In the genomic region with DNA sequence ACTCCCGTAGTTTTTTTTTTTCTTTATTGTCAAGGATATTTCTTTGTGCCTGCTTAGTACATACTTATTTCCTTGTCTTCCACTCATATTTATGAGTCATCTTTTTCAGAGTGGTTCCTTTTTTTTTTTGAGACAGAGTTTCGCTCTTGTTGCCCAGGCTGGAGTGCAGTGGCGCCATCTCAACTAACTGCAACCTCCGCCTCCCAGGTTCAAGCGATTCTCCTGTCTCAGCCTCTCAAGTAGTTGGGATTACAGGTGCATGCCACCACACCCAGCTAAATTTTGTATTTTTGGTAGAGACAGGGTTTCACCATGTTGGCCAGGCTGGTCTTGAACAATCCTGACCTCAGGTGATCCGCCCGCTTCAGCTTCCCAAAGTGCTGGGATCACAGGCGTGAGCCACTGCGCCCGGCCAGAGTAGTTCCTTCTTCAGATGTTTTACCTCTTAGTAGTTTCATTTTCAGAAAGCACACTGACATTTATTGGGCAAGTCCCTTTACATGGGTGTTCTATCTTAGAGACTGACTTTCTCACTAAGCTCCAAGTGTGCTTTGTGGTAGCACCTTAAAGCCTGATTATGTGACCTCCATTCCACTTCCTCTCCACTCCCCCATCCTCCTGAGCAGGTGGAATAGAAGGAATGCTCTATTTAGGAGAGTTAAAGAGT, we compare ENCODE assay signal across 8 cellular contexts. TPM values are rescaled to one million over a fixed set of nuclear protein-coding genes. Genes with fewer than 3 reads are reported as not detected.
DNase-seq lines count a peak whose midpoint lies in the region; ATAC-seq and TF ChIP-seq lines count a peak whose summit lies in the region.
"Not testable (repeated sequence)": the region's sequence is repeated elsewhere in the genome, so short reads cannot be mapped to it uniquely, and the experiment has no call there.
"Had no signal": no experiment of that assay in that cellular context is flagged by ENCODE, and none has a peak within 500 bp of the region (broad histone marks: within the 10 kb centered on the region; RNA-seq: fewer than 3 reads in every experiment).

No MANE protein-coding gene starts in this region.

- H3K9me3 ChIP-seq in HEK293 (ENCODE audit: control insufficient read depth, insufficient read depth, low read depth, low read length); esophagus squamous epithelium; skeletal muscle tissue (ENCODE audit: control insufficient read depth in 3 of 3, low read length in 3 of 3): not testable (repeated sequence)

- H3K27me3 Mint-ChIP-seq in T-cell; activated T-cell treated with anti-CD3 and anti-CD28 coated beads, Interleukin-2, amount 50 U/mL, for 24 hours: not testable (repeated sequence)

- H3K4me3 Mint-ChIP-seq in T-cell, result peak overlapping the region; percentile 72 to 73 (median 73)
- peak overlapping the region; percentile 76 for H3K4me3 Mint-ChIP-seq in activated T-cell treated with anti-CD3 and anti-CD28 coated beads, Interleukin-2, amount 50 U/mL, for 24 hours

- H3K27ac Mint-ChIP-seq in T-cell, result peak overlapping the region; percentile 94 to 98
- peak overlapping the region; percentile 93 for H3K27ac Mint-ChIP-seq in activated T-cell treated with anti-CD3 and anti-CD28 coated beads, Interleukin-2, amount 50 U/mL, for 24 hours

- WGBS in esophagus squamous epithelium, 2 donors, result 41 to 71% methylated on average over 10 of the region's 10 CpGs

- ATAC-seq in GM18870 (IDR thresholded peaks at IDR 0.05; ENCODE audit: unreplicated experiment), result peak; percentile 40
- peak in 3 of 4 experiments; percentile 13 to 34 (median 13) for ATAC-seq in T-cell (replicated peaks in 1 of 4)

- peak in 1 of 4 donors; percentile 41 for TF ChIP-seq POLR2A in esophagus squamous epithelium (IDR thresholded peaks at IDR 0.05)

- not testable (repeated sequence) for H3K27ac ChIP-seq in HEK293 (ENCODE audit: extremely low read depth, low read depth, low read length)
- H3K27ac ChIP-seq in HL-60 (replicated peaks) (peak overlapping the region; percentile 85), esophagus squamous epithelium (peak overlapping the region; percentile 43 to 78 (median 61)), skeletal muscle tissue (ENCODE audit: low read depth, low read length) (peak overlapping the region; percentile 37)

- H3K9ac ChIP-seq in skeletal muscle tissue (ENCODE audit: low read depth in 1 of 3, low read length in 3 of 3), result not testable (repeated sequence)

- DNase-seq in HL-60 (ENCODE audit: low read depth in 1 of 2, low spot score in 1 of 2), result peak; percentile 42 to 72
- peak in 31 of 34 experiments; percentile 9 to 53 (median 27) for DNase-seq in T-cell
- DNase-seq in activated T-cell treated with anti-CD3 and anti-CD28 coated beads, Interleukin-2, amount 50 U/mL, for 24 hours, result peak; percentile 75
- not testable (repeated sequence) for DNase-seq in esophagus squamous epithelium (lab: John Stamatoyannopoulos, UW)

- not testable (repeated sequence) for TF ChIP-seq CTCF in HEK293 (tag by site-specific recombination; IDR thresholded peaks at IDR 0.05); HL-60 (IDR thresholded peaks at IDR 0.05; ENCODE audit: insufficient read depth, low read length); esophagus squamous epithelium (IDR thresholded peaks at IDR 0.05)

- POLR2A ChIA-PET in HEK293 (lab: Yijun Ruan, JAX) (interaction anchor here (1.0 kb wide), 1 partner anchor 29 kb away, joined by 3 read pairs; a partner anchor contains a TSS), T-cell (lab: Charles Lee) (interaction anchor here in 1 of 2 donors (1.0 to 1.4 kb wide), 4 partner anchors 9 to 29 kb away, joined by 4 to 7 read pairs (median 5); a partner anchor contains a TSS)

- H3K27me3 ChIP-seq in HL-60 (ENCODE audit: insufficient read depth, poor library complexity, severe bottlenecking); esophagus squamous epithelium; skeletal muscle tissue (ENCODE audit: control insufficient read depth in 3 of 3, insufficient read depth in 3 of 3, low read length in 3 of 3): not testable (repeated sequence)

- CTCF ChIA-PET in HEK293 (lab: Yijun Ruan, JAX), result interaction anchor here (0.6 kb wide), 2 partner anchors 124 to 139 kb away, joined by 3 read pairs; no protein-coding TSS in a partner anchor
- CTCF ChIA-PET in T-cell (lab: Charles Lee), result interaction anchor here in 1 of 2 donors (0.5 to 1.6 kb wide), 3 partner anchors 9 to 43 kb away, joined by 5 to 6 read pairs (median 6); a partner anchor contains a TSS

- peaks cover 83 to 84% (median 84%) of the 10 kb centered on the region in 3 donors for H3K4me1 Mint-ChIP-seq in T-cell
- H3K4me1 Mint-ChIP-seq in activated T-cell treated with anti-CD3 and anti-CD28 coated beads, Interleukin-2, amount 50 U/mL, for 24 hours (ENCODE audit: low read depth), result peaks cover 78% of the 10 kb centered on the region

- H3K9me3 Mint-ChIP-seq in T-cell; activated T-cell treated with anti-CD3 and anti-CD28 coated beads, Interleukin-2, amount 50 U/mL, for 24 hours: not testable (repeated sequence)

- intact Hi-C loops in esophagus squamous epithelium (cut with DNase I), result not testable (repeated sequence)

- not testable (repeated sequence) for H3K36me3 ChIP-seq in HEK293 (ENCODE audit: control insufficient read depth in 2 of 2, insufficient read depth in 1 of 2, low read length in 2 of 2); esophagus squamous epithelium; skeletal muscle tissue (ENCODE audit: control insufficient read depth in 3 of 3, insufficient read depth in 3 of 3, low read length in 3 of 3)

- H3K36me3 Mint-ChIP-seq in T-cell; activated T-cell treated with anti-CD3 and anti-CD28 coated beads, Interleukin-2, amount 50 U/mL, for 24 hours (ENCODE audit: low read depth): not testable (repeated sequence)

- H3K4me3 ChIP-seq in HEK293 (ENCODE audit: low read depth, low read length); skeletal muscle tissue (ENCODE audit: low read length in 3 of 3): not testable (repeated sequence)
- peak overlapping the region; percentile 30 for H3K4me3 ChIP-seq in HL-60 (replicated peaks; ENCODE audit: insufficient read depth, low read length)
- H3K4me3 ChIP-seq in esophagus squamous epithelium, result peak overlapping the region in 2 of 4 donors; percentile 10 to 40

- not testable (repeated sequence) for H3K4me1 ChIP-seq in HEK293 (ENCODE audit: control insufficient read depth, insufficient read depth, low read length); skeletal muscle tissue (ENCODE audit: control insufficient read depth in 3 of 3, insufficient read depth in 3 of 3, low read length in 3 of 3)
- peaks cover 0 to 73% (median 14%) of the 10 kb centered on the region in 3 donors for H3K4me1 ChIP-seq in esophagus squamous epithelium

TF ChIP-seq in HEK293, 187 proteins besides CTCF, POLR2A, EP300 and RAD21:
- TF ChIP-seq ZNF664 (tag by site-specific recombination; IDR thresholded peaks at IDR 0.05), result peak; percentile 80

RNA-seq across cellular contexts. Expression of a gene that starts 6.9 kb away (rescaled TPM):
- total RNA-seq in T-cell (10 to 100 TPM; 33.1 to 39.5 (median 33.6) TPM), esophagus squamous epithelium (10 to 100 TPM in 2 of 4 donors, 1 to 10 TPM in 2; 5.8 to 13.9 (median 8.9) TPM), skeletal muscle tissue (10.4 TPM)

RNA-seq across cellular contexts. Expression of a gene that starts 29.1 kb away (rescaled TPM):
- total RNA-seq in T-cell (10 to 100 TPM; 56.5 to 74.8 (median 59.4) TPM), esophagus squamous epithelium (10 to 100 TPM; 16.2 to 32.9 (median 24.8) TPM), skeletal muscle tissue (57.9 TPM)

RNA-seq across cellular contexts. Expression of a gene that starts 52.6 kb away (rescaled TPM):
- total RNA-seq in T-cell (under 1 TPM in 2 of 5 donors, not detected in 3; 0.12 to 0.13 TPM), esophagus squamous epithelium (1 to 10 TPM in 1 of 4 donors, under 1 TPM in 1, not detected in 2; 0.94 to 1.3 TPM), skeletal muscle tissue (5.7 TPM)
- total RNA-seq: H4 had no signal
